ENCODE assay signal across 16 cellular contexts in genomic region chr16:53713403-53714013, GRCh38. TPM values are rescaled to one million over a fixed set of nuclear protein-coding genes. Genes with fewer than 3 reads are reported as not detected.
DNase-seq lines count a peak whose midpoint lies in the region; ATAC-seq and TF ChIP-seq lines count a peak whose summit lies in the region.
"Had no signal": no experiment of that assay in that cellular context is flagged by ENCODE, and none has a peak within 500 bp of the region (broad histone marks: within the 10 kb centered on the region; RNA-seq: fewer than 3 reads in every experiment).

No MANE protein-coding gene starts in this region.

- H3K27ac ChIP-seq in IMR-90 (ENCODE audit: insufficient read depth, low read length), result no peak overlapping the region
- peak overlapping the region in 13 of 21 experiments; percentile 5 to 80 (median 49) for H3K27ac ChIP-seq in skin epidermis
- peak overlapping the region in 1 of 4 donors; percentile 7 for H3K27ac ChIP-seq in gastroesophageal sphincter

- no peak for TF ChIP-seq POLR2A in IMR-90 (IDR thresholded peaks at IDR 0.05; ENCODE audit: low read depth, low read length)
- no peak for TF ChIP-seq POLR2A in gastroesophageal sphincter (IDR thresholded peaks at IDR 0.05)

- H3K14ac ChIP-seq in IMR-90 (replicated peaks; ENCODE audit: low read depth, low read length), result no peak overlapping the region

- CTCF ChIA-PET in IMR-90 (lab: Yijun Ruan, JAX), result no interaction called here

- H4K5ac ChIP-seq in IMR-90 (ENCODE audit: low read depth, low read length), result no peak overlapping the region

- no peaks in the 10 kb centered on the region for H3K36me3 ChIP-seq in IMR-90 (ENCODE audit: control insufficient read depth, insufficient read depth, low read length)
- H3K36me3 ChIP-seq in gastroesophageal sphincter, result no peaks in the 10 kb centered on the region
- H3K36me3 ChIP-seq: BE2C had no signal

- DNase-seq in IMR-90, result no peak
- peak; percentile 75 for DNase-seq in amniotic epithelial cell (ENCODE audit: low read depth)
- DNase-seq in glutamatergic neuron, result no peak
- DNase-seq in stimulated activated naive B cell treated with anti-CD40 and anti-IgM and Interleukin-4, amounts not matched to agents 10 μg/mL and 1 μg/mL and 100 μg/mL, for 72 hours, result no peak
- DNase-seq in NCI-H1417 (lab: John Stamatoyannopoulos, UW), result no peak
- DNase-seq: BE2C; CD4-positive, alpha-beta memory T cell; DND-41; GDM1; KG1; NCI-H187; NCI-H2171; NCI-H510A; SIG-M5 had no signal

- 0 out of 2 replicates have a peak, but pooled peaks cover 2% of the 10 kb centered on the region for H3K9me1 ChIP-seq in IMR-90 (ENCODE audit: insufficient read depth, low read length)

- H3K9ac ChIP-seq in IMR-90 (ENCODE audit: low read depth, low read length), result no peak overlapping the region

- H3K79me1 ChIP-seq in IMR-90 (ENCODE audit: low read depth in 1 of 2, low read length in 2 of 2), result peaks cover 15 to 45% of the 10 kb centered on the region in 2 experiments

- H3K9me3 ChIP-seq in IMR-90 (ENCODE audit: control insufficient read depth, insufficient read depth, low read length) (no peaks in the 10 kb centered on the region), gastroesophageal sphincter (no peaks in the 10 kb centered on the region)
- H3K9me3 ChIP-seq: BE2C had no signal

- peaks cover 43% of the 10 kb centered on the region for H3K4me1 Mint-ChIP-seq in glutamatergic neuron (ENCODE audit: low read depth, unreplicated experiment)
- peaks cover 5 to 13% of the 10 kb centered on the region in 2 donors for H3K4me1 Mint-ChIP-seq in stimulated activated naive B cell treated with anti-CD40 and anti-IgM and Interleukin-4, amounts not matched to agents 10 μg/mL and 1 μg/mL and 100 μg/mL, for 72 hours

- H3K4me3 Mint-ChIP-seq in glutamatergic neuron (ENCODE audit: unreplicated experiment), result peak overlapping the region; percentile 41
- no peak overlapping the region for H3K4me3 Mint-ChIP-seq in stimulated activated naive B cell treated with anti-CD40 and anti-IgM and Interleukin-4, amounts not matched to agents 10 μg/mL and 1 μg/mL and 100 μg/mL, for 72 hours
- H3K4me3 Mint-ChIP-seq: CD4-positive, alpha-beta memory T cell had no signal

- H3K36me3 Mint-ChIP-seq in glutamatergic neuron (ENCODE audit: unreplicated experiment), result no peaks in the 10 kb centered on the region
- H3K36me3 Mint-ChIP-seq in stimulated activated naive B cell treated with anti-CD40 and anti-IgM and Interleukin-4, amounts not matched to agents 10 μg/mL and 1 μg/mL and 100 μg/mL, for 72 hours, result peaks cover 10 to 14% of the 10 kb centered on the region in 2 donors

- H3K56ac ChIP-seq in IMR-90 (ENCODE audit: extremely low read depth, insufficient read depth, low read length), result no peak overlapping the region

- TF ChIP-seq RAD21 in IMR-90 (IDR thresholded peaks at IDR 0.05; ENCODE audit: low read length), result no peak

- H3K4me3 ChIP-seq in IMR-90 (ENCODE audit: insufficient read depth, low read depth, low read length) (no peak overlapping the region), skin epidermis (no peak overlapping the region), gastroesophageal sphincter (no peak overlapping the region)

- WGBS in IMR-90 (ENCODE audit: extremely low coverage in 2 of 2, insufficient read length in 1 of 2), 2 experiments, result no CpG with 5 or more reads among the region's 3 CpGs
- 45 to 59% methylated on average over 2 to 3 of the region's 3 CpGs for WGBS in gastroesophageal sphincter (ENCODE audit: low coverage in 1 of 2), 2 donors

- H2BK15ac ChIP-seq in IMR-90 (ENCODE audit: low read depth, low read length), result no peak overlapping the region

- no peak overlapping the region for H4K91ac ChIP-seq in IMR-90 (ENCODE audit: insufficient read depth, low read depth, low read length)

- 0 out of 2 replicates have a peak overlapping the region, but pooled peaks have one; percentile 24 for H3K4me2 ChIP-seq in IMR-90 (ENCODE audit: low read depth, low read length)

- H2AFZ ChIP-seq in IMR-90 (replicated peaks; ENCODE audit: low read length, poor library complexity), result no peak overlapping the region

- peaks cover 16% of the 10 kb centered on the region; the same call in 1 of the 2 replicates for H4K20me1 ChIP-seq in IMR-90 (ENCODE audit: insufficient read depth, low read length)

- in situ Hi-C loops in IMR-90 (cut with MboI; ENCODE audit: low sequenced_read_pairs), result loop anchor here (5.0 kb wide), 1 partner anchor 49 kb away; no protein-coding TSS in a partner anchor

- dilution Hi-C loops in IMR-90 (cut with HindIII; ENCODE audit: low sequenced_read_pairs, unreplicated experiment), result no loop called here

- H4K8ac ChIP-seq in IMR-90 (ENCODE audit: low read depth in 2 of 2, low read length in 2 of 2), result no peak overlapping the region

- TF ChIP-seq EP300 in gastroesophageal sphincter (IDR thresholded peaks at IDR 0.05), result no peak

- H2AK9ac ChIP-seq in IMR-90 (replicated peaks; ENCODE audit: low read depth, low read length, poor library complexity), result no peak overlapping the region

- BruUV-seq in IMR-90 (replicated peaks; lab: Mats Ljungman, UMichigan), result no TSS peak

- H2BK5ac ChIP-seq in IMR-90 (ENCODE audit: low read depth, low read length, poor library complexity, severe bottlenecking), result no peak overlapping the region

- H3K4me1 ChIP-seq in IMR-90 (ENCODE audit: control insufficient read depth, insufficient read depth, low read length), result 0 out of 2 replicates have a peak, but pooled peaks cover 2% of the 10 kb centered on the region
- H3K4me1 ChIP-seq in gastroesophageal sphincter, result peaks cover 4 to 59% (median 4%) of the 10 kb centered on the region in 3 donors

- no peaks in the 10 kb centered on the region for H3K9me3 Mint-ChIP-seq in glutamatergic neuron (ENCODE audit: unreplicated experiment)
- no peaks in the 10 kb centered on the region for H3K9me3 Mint-ChIP-seq in stimulated activated naive B cell treated with anti-CD40 and anti-IgM and Interleukin-4, amounts not matched to agents 10 μg/mL and 1 μg/mL and 100 μg/mL, for 72 hours
- H3K9me3 Mint-ChIP-seq: CD4-positive, alpha-beta memory T cell had no signal

- intact Hi-C loops in IMR-90 (cut with micrococcal nuclease), result no loop called here

- H3K4ac ChIP-seq in IMR-90 (ENCODE audit: low read depth, low read length), result no peak overlapping the region

- POLR2A ChIA-PET in IMR-90 (lab: Charles Lee; ENCODE audit: unreplicated experiment), result no interaction called here

- TF ChIP-seq CTCF in IMR-90 (conservative IDR thresholded peaks at IDR 0.05; ENCODE audit: low read depth, low read length), result no peak
- TF ChIP-seq CTCF in glutamatergic neuron (IDR thresholded peaks at IDR 0.05; ENCODE audit: partially characterized antibody, unreplicated experiment), result no peak
- no peak for TF ChIP-seq CTCF in gastroesophageal sphincter (IDR thresholded peaks at IDR 0.05)

- H3K27me3 ChIP-seq in IMR-90 (ENCODE audit: control insufficient read depth, insufficient read depth, low read length) (no peaks in the 10 kb centered on the region), gastroesophageal sphincter (no peaks in the 10 kb centered on the region)
- H3K27me3 ChIP-seq: BE2C had no signal

- ATAC-seq in IMR-90 (ENCODE audit: low read depth) (no peak; the same call in 1 of the 2 replicates), gastroesophageal sphincter (no peak)
- no peak for ATAC-seq in stimulated activated naive B cell treated with anti-CD40 and anti-IgM and Interleukin-4, amounts not matched to agents 10 μg/mL and 1 μg/mL and 100 μg/mL, for 72 hours (replicated peaks)

- no peak overlapping the region for H3K18ac ChIP-seq in IMR-90 (ENCODE audit: low read depth, low read length)

- H2BK20ac ChIP-seq in IMR-90 (ENCODE audit: low read depth, low read length), result no peak overlapping the region

- H3K27ac Mint-ChIP-seq in glutamatergic neuron (ENCODE audit: unreplicated experiment), result peak overlapping the region; percentile 99
- H3K27ac Mint-ChIP-seq in stimulated activated naive B cell treated with anti-CD40 and anti-IgM and Interleukin-4, amounts not matched to agents 10 μg/mL and 1 μg/mL and 100 μg/mL, for 72 hours, result no peak overlapping the region

- H2BK120ac ChIP-seq in IMR-90 (ENCODE audit: low read depth, low read length), result no peak overlapping the region

- H2AK5ac ChIP-seq in IMR-90 (ENCODE audit: low read depth, low read length), result no peak overlapping the region

- H3K23ac ChIP-seq in IMR-90 (ENCODE audit: low read depth, low read length), result no peak overlapping the region

- no peaks in the 10 kb centered on the region for H3K27me3 Mint-ChIP-seq in glutamatergic neuron (ENCODE audit: unreplicated experiment)
- H3K27me3 Mint-ChIP-seq in stimulated activated naive B cell treated with anti-CD40 and anti-IgM and Interleukin-4, amounts not matched to agents 10 μg/mL and 1 μg/mL and 100 μg/mL, for 72 hours, result no peaks in the 10 kb centered on the region
- H3K27me3 Mint-ChIP-seq: CD4-positive, alpha-beta memory T cell had no signal

TF ChIP-seq in IMR-90, 13 proteins besides CTCF, POLR2A, EP300 and RAD21:
- no peak for TF ChIP-seq BHLHE40 (IDR thresholded peaks at IDR 0.05; ENCODE audit: low read depth, low read length)
- no peak for TF ChIP-seq NFE2L2 (IDR thresholded peaks at IDR 0.05; ENCODE audit: low read depth, low read length)
TF ChIP-seq in IMR-90: peak in this region for 0.

RNA-seq across cellular contexts. Expression of gene FTO, which starts 9.6 kb away (rescaled TPM):
- total RNA-seq in IMR-90 (2012; rRNA removed) (121 and 132 TPM in 2 replicates), glutamatergic neuron (ENCODE audit: unreplicated experiment) (106 TPM), gastroesophageal sphincter (100 to 1,000 TPM; 102 to 138 (median 130) TPM)
- polyA plus RNA-seq in IMR-90 (2012; rRNA removed), result 57.4 and 70.3 TPM in 2 replicates
- polyA plus RNA-seq in IMR-90 (2012; cell fraction: cytosol; rRNA removed), result 23.4 and 33.2 TPM in 2 replicates
- polyA plus RNA-seq in IMR-90 (2012; cell fraction: nucleus; rRNA removed; ENCODE audit: low replicate concordance), result 7.1 and 28.7 TPM in 2 replicates

RNA-seq across cellular contexts. Expression of gene RPGRIP1L, which starts 9.8 kb away (rescaled TPM):
- total RNA-seq in IMR-90 (2012; rRNA removed), result 10.4 and 18.3 TPM in 2 replicates
- 7.0 and 7.3 TPM in 2 replicates for polyA plus RNA-seq in IMR-90 (2012; rRNA removed)
- polyA plus RNA-seq in IMR-90 (2012; cell fraction: cytosol; rRNA removed), result 1.2 and 1.5 TPM in 2 replicates
- 1.4 and 9.8 TPM in 2 replicates for polyA plus RNA-seq in IMR-90 (2012; cell fraction: nucleus; rRNA removed; ENCODE audit: low replicate concordance)
- 18.0 TPM for total RNA-seq in glutamatergic neuron (ENCODE audit: unreplicated experiment)
- total RNA-seq in gastroesophageal sphincter, result 1 to 10 TPM; 3.5 to 5.4 (median 4.8) TPM
